1 cellular context compared by ENCODE assay signal in genomic region chr16:89935620-89936019, GRCh38. TPM values are rescaled to one million over a fixed set of nuclear protein-coding genes. Genes with fewer than 3 reads are reported as not detected.
"Had no signal": no experiment of that assay in that cellular context is flagged by ENCODE, and none has a peak within 500 bp of the region (broad histone marks: within the 10 kb centered on the region; RNA-seq: fewer than 3 reads in every experiment).

No MANE protein-coding gene starts in this region.

RNA-seq across cellular contexts. Expression of gene TUBB3, which starts 12.5 kb away (rescaled TPM):
- total RNA-seq: activated naive CD8-positive, alpha-beta T cell treated with anti-CD3 and anti-CD28 coated beads for 36 hours had no signal
